In the genomic region with DNA sequence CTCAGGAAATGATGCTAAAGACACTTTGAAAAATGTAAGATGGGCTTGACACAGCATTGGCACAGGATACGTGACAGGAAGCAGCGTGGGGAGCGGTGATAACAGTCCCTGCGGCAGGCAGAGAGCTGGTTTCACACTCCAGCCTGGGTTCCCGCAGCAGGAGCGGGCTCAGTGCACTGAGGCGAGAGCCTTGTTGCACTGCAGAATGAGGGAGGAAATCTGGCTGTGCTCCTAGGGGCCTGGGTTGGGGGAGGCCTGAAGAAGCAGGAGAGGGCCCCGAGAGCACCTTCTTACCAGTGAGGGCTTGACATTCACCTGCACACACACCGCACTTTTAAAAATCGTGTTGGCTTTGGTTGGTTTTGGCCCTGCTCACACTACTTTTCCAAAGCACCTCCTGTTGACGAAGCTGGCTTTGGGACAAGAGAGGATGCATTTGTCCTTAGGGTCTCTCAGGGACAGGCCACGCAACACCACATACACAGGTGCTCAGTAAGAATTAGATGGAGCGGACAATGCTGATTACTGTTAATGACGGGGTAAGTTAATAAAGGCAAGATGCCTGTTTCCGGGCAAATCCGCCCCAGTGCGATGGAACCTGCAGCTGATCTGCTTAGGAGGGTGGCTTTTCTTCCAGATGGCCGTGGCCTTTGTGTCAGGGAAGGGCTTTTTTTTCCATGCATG, we compare ENCODE assay signal across 7 cellular contexts. TPM values are rescaled to one million over a fixed set of nuclear protein-coding genes. Genes with fewer than 3 reads are reported as not detected.
DNase-seq lines count a peak whose midpoint lies in the region; FAIRE-seq lines count a peak whose summit lies in the region.

No MANE protein-coding gene starts in this region.

- H3K36me3 ChIP-seq in MG63 = no peaks in the 10 kb centered on the region

- DNase-seq in T follicular helper cell (ENCODE audit: low read depth) = peak; percentile 10
- DNase-seq in activated effector memory CD4-positive, alpha-beta T cell treated with anti-CD3 and anti-CD28 coated beads, Interleukin-2, amount 50 U/mL, for 16 hours = peak; percentile 78
- peak; percentile 58 to 85 for DNase-seq in lung microvascular endothelial cell (ENCODE audit: low read depth in 2 of 2)
- peak in 4 of 6 experiments; percentile 17 to 66 (median 53) for DNase-seq in stimulated activated naive CD4-positive, alpha-beta T cell (lab: John Stamatoyannopoulos, UW)
- no peak for DNase-seq in SIG-M5 (lab: John Stamatoyannopoulos, UW)
- no peak for DNase-seq in MG63
- no peak for DNase-seq in HTR-8/SVneo (ENCODE audit: insufficient read length, low spot score)

- no peaks in the 10 kb centered on the region for H3K9me3 ChIP-seq in MG63

- FAIRE-seq in HTR-8/SVneo (lab: Jason Lieb, UNC) = no peak

- H3K27me3 ChIP-seq in MG63 = no peaks in the 10 kb centered on the region

- H3K4me3 ChIP-seq in MG63 = no peak overlapping the region

RNA-seq across cellular contexts. Expression of a gene that starts 49.4 kb away (rescaled TPM):
- 0.22 and 0.99 TPM in 2 replicates for total RNA-seq in lung microvascular endothelial cell
- 0.96 and 1.8 TPM in 2 replicates for total RNA-seq in MG63 (2014; rRNA removed; shearing (Covaris generic); ENCODE audit: low replicate concordance)

Comparison
In these comparisons a context has a peak if more than half of its experiments do, and no peak if none do; other contexts are left out.
1. DNase-seq: peak in T follicular helper cell (single experiment), activated effector memory CD4-positive, alpha-beta T cell treated with anti-CD3 and anti-CD28 coated beads, Interleukin-2, amount 50 U/mL, for 16 hours (single experiment), lung microvascular endothelial cell (2 of 2) and stimulated activated naive CD4-positive, alpha-beta T cell (4 of 6); none in SIG-M5 (single experiment), MG63 (single experiment) and HTR-8/SVneo (single experiment).